Comparison of ENCODE assay signal across 1 cellular context in genomic region chr7:129188372-129188891, GRCh38.
TF ChIP-seq lines count a peak whose summit lies in the region.

SMO (plus strand) TSS chr7:129188633; CDS start chr7:129189152, 519 bp downstream.

TF ChIP-seq in GM23338, 12 proteins besides CTCF, POLR2A, EP300 and RAD21 (continued from another document):
- no peak for TF ChIP-seq REST (IDR thresholded peaks at IDR 0.05; ENCODE audit: unreplicated experiment)
